Comparison of ENCODE assay signal across 20 cellular contexts in genomic region chr2:62938126-62938525, GRCh38.
"Had no signal": no experiment of that assay in that cellular context is flagged by ENCODE, and none has a peak within 500 bp of the region (broad histone marks: within the 10 kb centered on the region; RNA-seq: fewer than 3 reads in every experiment).

No MANE protein-coding gene starts in this region.

- H3K9me3 Mint-ChIP-seq: activated CD8-positive, alpha-beta T cell treated with anti-CD3 and anti-CD28 coated beads for 36 hours; activated T-cell treated with anti-CD3 and anti-CD28 coated beads, Interleukin-2, amount 50 U/mL, for 72 hours; dendritic cell treated with granulocyte-macrophage colony-stimulating factor and Interleukin-4, amounts not matched to agents 40 ng/mL and 50 ng/mL, for 4 days; naive thymus-derived CD4-positive, alpha-beta T cell; stimulated activated memory B cell treated with anti-CD40 and anti-IgM and Interleukin-4, amounts not matched to agents 10 μg/mL and 1 μg/mL and 100 μg/mL, for 72 hours; WTC11 had no signal

- H3K4me3 ChIP-seq: gastroesophageal sphincter, thyroid gland, uterus had no signal

- H3K27ac Mint-ChIP-seq: activated CD8-positive, alpha-beta T cell treated with anti-CD3 and anti-CD28 coated beads for 36 hours; activated naive CD8-positive, alpha-beta T cell; activated T-cell treated with anti-CD3 and anti-CD28 coated beads, Interleukin-2, amount 50 U/mL, for 72 hours; dendritic cell treated with granulocyte-macrophage colony-stimulating factor and Interleukin-4, amounts not matched to agents 40 ng/mL and 50 ng/mL, for 4 days; naive thymus-derived CD4-positive, alpha-beta T cell; stimulated activated memory B cell treated with anti-CD40 and anti-IgM and Interleukin-4, amounts not matched to agents 10 μg/mL and 1 μg/mL and 100 μg/mL, for 72 hours; WTC11 had no signal

- H3K4me3 Mint-ChIP-seq: activated CD8-positive, alpha-beta T cell treated with anti-CD3 and anti-CD28 coated beads for 36 hours; activated naive CD8-positive, alpha-beta T cell; activated T-cell treated with anti-CD3 and anti-CD28 coated beads, Interleukin-2, amount 50 U/mL, for 72 hours; dendritic cell treated with granulocyte-macrophage colony-stimulating factor and Interleukin-4, amounts not matched to agents 40 ng/mL and 50 ng/mL, for 4 days; naive thymus-derived CD4-positive, alpha-beta T cell; stimulated activated memory B cell treated with anti-CD40 and anti-IgM and Interleukin-4, amounts not matched to agents 10 μg/mL and 1 μg/mL and 100 μg/mL, for 72 hours; WTC11 had no signal

- H3K36me3 ChIP-seq: thyroid gland, uterus had no signal

- DNase-seq: activated CD4-positive, alpha-beta T cell treated with anti-CD3 and anti-CD28 coated beads for 4 hours; activated CD8-positive, alpha-beta memory T cell treated with anti-CD3 and anti-CD28 coated beads, Interleukin-2, amount 50 U/mL, for 48 hours; activated CD8-positive, alpha-beta T cell treated with anti-CD3 and anti-CD28 coated beads for 36 hours; activated gamma-delta T cell; activated T-cell treated with anti-CD3 and anti-CD28 coated beads, Interleukin-2, amount 50 U/mL, for 72 hours; amygdala; effector memory CD4-positive, alpha-beta T cell; islet precursor cell; naive thymus-derived CD4-positive, alpha-beta T cell; stimulated activated CD4-positive, alpha-beta T cell treated with anti-CD3 and anti-CD28 coated beads, Interleukin-12 subunit alpha, Interleukin-12 subunit beta, amount 100 ng/mL, for 4 hours; stimulated activated CD4-positive, alpha-beta T cell treated with anti-CD3 and anti-CD28 coated beads, Interleukin-2, amount 100 ng/mL, for 24 hours; thyroid gland; uterus had no signal

- ATAC-seq: activated CD8-positive, alpha-beta T cell treated with anti-CD3 and anti-CD28 coated beads for 36 hours; activated T-cell treated with anti-CD3 and anti-CD28 coated beads, Interleukin-2, amount 50 U/mL, for 72 hours; gastroesophageal sphincter; left lobe of liver; naive thymus-derived CD4-positive, alpha-beta T cell; stimulated activated memory B cell treated with anti-CD40 and anti-IgM and Interleukin-4, amounts not matched to agents 10 μg/mL and 1 μg/mL and 100 μg/mL, for 72 hours; WTC11 had no signal

- H3K4me1 Mint-ChIP-seq: stimulated activated memory B cell treated with anti-CD40 and anti-IgM and Interleukin-4, amounts not matched to agents 10 μg/mL and 1 μg/mL and 100 μg/mL, for 72 hours had no signal

- H3K27me3 ChIP-seq: gastroesophageal sphincter, thyroid gland, uterus had no signal

- H3K36me3 Mint-ChIP-seq: stimulated activated memory B cell treated with anti-CD40 and anti-IgM and Interleukin-4, amounts not matched to agents 10 μg/mL and 1 μg/mL and 100 μg/mL, for 72 hours; WTC11 had no signal

- H3K27ac ChIP-seq: gastroesophageal sphincter, parathyroid adenoma, thyroid gland, uterus had no signal

- H3K27me3 Mint-ChIP-seq: activated CD8-positive, alpha-beta T cell treated with anti-CD3 and anti-CD28 coated beads for 36 hours; activated naive CD8-positive, alpha-beta T cell; dendritic cell treated with granulocyte-macrophage colony-stimulating factor and Interleukin-4, amounts not matched to agents 40 ng/mL and 50 ng/mL, for 4 days; naive thymus-derived CD4-positive, alpha-beta T cell; stimulated activated memory B cell treated with anti-CD40 and anti-IgM and Interleukin-4, amounts not matched to agents 10 μg/mL and 1 μg/mL and 100 μg/mL, for 72 hours had no signal
